In genomic region chr3:53213276-53213675, GRCh38 we compare ENCODE assay signal across 22 cellular contexts.
"Had no signal": no experiment of that assay in that cellular context is flagged by ENCODE, and none has a peak within 500 bp of the region (broad histone marks: within the 10 kb centered on the region; RNA-seq: fewer than 3 reads in every experiment).

No MANE protein-coding gene starts in this region.

- H3K36me3 ChIP-seq: SJCRH30 had no signal

- H3K9me3 ChIP-seq: SJCRH30 had no signal

- H3K27ac Mint-ChIP-seq: IgD-negative memory B cell had no signal

- H3K27me3 ChIP-seq: SJCRH30 had no signal

- H3K27me3 Mint-ChIP-seq: IgD-negative memory B cell had no signal

- H3K4me3 ChIP-seq: K562, SJCRH30 had no signal

- H3K27ac ChIP-seq: HL-60, KMS-11, SJCRH30 had no signal

- H3K4me3 Mint-ChIP-seq: IgD-negative memory B cell had no signal

- H3K9ac ChIP-seq: KMS-11 had no signal

- DNase-seq: Kasumi-1, MM.1S, NCI-H1092 treated with DMSO at 0.1 percent for 48 hours, NCI-H1436, NCI-H187, NCI-H2029, NCI-H2081 treated with DMSO at 0.1 percent for 48 hours, NCI-H2171, NCI-H226, NCI-H446, NCI-H510A, NCI-H524 treated with DMSO at 0.1 percent for 48 hours, NCI-H69, NCI-H774, RPMI8226, SHP77 treated with DMSO at 0.1 percent for 48 hours, SJCRH30 had no signal

- H3K4me1 ChIP-seq: SJCRH30 had no signal

- H3K4me2 ChIP-seq: KMS-11 had no signal

- ATAC-seq: K562, SK-N-SH treated with all-trans-retinoic acid at 6 μM for 48 hours had no signal
